ENCODE assay signal across 13 cellular contexts in the genomic region with DNA sequence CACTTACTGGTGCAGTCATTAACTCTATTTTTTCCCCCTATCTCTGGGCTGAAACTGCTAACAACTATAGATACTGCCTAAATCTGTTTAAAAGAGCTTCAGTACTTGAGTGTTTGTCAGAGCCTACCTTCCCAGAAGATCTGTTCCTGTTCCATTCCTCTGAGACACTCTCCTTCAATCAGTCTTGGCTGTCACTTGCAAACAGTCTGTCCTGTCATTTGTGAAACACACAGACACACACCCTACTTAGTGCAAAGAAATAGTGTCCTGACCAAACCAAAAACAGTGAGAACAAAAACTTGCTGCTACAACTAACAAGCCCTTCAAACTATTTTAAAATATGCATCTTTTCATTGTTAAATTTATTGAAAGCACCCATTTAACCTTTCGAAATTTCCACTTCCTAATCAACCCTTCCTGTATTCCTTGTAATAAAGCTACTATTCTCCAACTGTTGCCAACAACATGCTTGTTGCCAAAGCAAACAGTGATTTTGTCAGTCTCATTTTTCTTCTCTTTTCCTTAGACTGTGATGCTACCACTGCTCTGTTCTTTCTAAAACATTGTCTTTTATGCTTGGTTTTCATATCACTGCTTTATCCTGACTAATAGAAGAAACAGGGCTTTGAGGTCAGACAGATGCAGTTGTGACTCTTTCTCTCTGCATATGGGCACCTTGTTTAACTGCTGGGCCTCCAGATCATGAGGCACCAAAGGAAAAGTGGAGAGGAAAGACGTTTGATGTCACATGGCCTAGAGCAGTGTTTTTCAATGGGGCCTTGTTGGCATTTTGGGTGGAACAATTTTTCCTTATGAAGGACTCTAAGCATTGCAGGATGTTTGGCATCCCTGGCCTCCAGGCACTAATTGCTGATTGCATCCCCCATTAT. TPM values are rescaled to one million over a fixed set of nuclear protein-coding genes. Genes with fewer than 3 reads are reported as not detected.
DNase-seq lines count a peak whose midpoint lies in the region; ATAC-seq and TF ChIP-seq lines count a peak whose summit lies in the region.
"Had no signal": no experiment of that assay in that cellular context is flagged by ENCODE, and none has a peak within 500 bp of the region (broad histone marks: within the 10 kb centered on the region; RNA-seq: fewer than 3 reads in every experiment).

No MANE protein-coding gene starts in this region.

- H3K4me1 ChIP-seq in right atrium auricular region (peaks cover 0 to 41% of the 10 kb centered on the region in 2 donors), aorta (ENCODE audit: control insufficient read depth in 1 of 2, insufficient read depth in 2 of 2, low read length in 2 of 2) (peaks cover 6 to 13% of the 10 kb centered on the region in 2 donors)

- H3K9me3 ChIP-seq in right atrium auricular region, result no peaks in the 10 kb centered on the region
- H3K9me3 ChIP-seq in aorta (ENCODE audit: control insufficient read depth, low read length), result no peaks in the 10 kb centered on the region

- ATAC-seq in HG03520 (IDR thresholded peaks at IDR 0.05; ENCODE audit: unreplicated experiment) (no peak), aorta (ENCODE audit: low FRiP score) (no peak), GM18520 (IDR thresholded peaks at IDR 0.05; ENCODE audit: unreplicated experiment) (no peak)
- ATAC-seq: naive thymus-derived CD8-positive, alpha-beta T cell had no signal

- H3K4me3 Mint-ChIP-seq in chondrocyte (ENCODE audit: unreplicated experiment), result no peak overlapping the region
- H3K4me3 Mint-ChIP-seq: naive thymus-derived CD8-positive, alpha-beta T cell had no signal

- TF ChIP-seq CTCF in chondrocyte (IDR thresholded peaks at IDR 0.05), result no peak
- TF ChIP-seq CTCF in right atrium auricular region (IDR thresholded peaks at IDR 0.05), result no peak

- 2 to 10% methylated on average over 2 of the region's 2 CpGs for WGBS in aorta, 2 donors

- peak overlapping the region; percentile 52 to 58 for H3K27ac ChIP-seq in right atrium auricular region
- H3K27ac ChIP-seq in aorta (ENCODE audit: low read depth in 1 of 2, low read length in 2 of 2), result peak overlapping the region in 1 of 2 donors; percentile 79

- H3K4me1 Mint-ChIP-seq in chondrocyte (ENCODE audit: low read depth), result peaks cover 71% of the 10 kb centered on the region
- H3K4me1 Mint-ChIP-seq: naive thymus-derived CD8-positive, alpha-beta T cell had no signal

- intact Hi-C loops in aorta (cut with DNase I), result no loop called here

- H3K36me3 Mint-ChIP-seq in chondrocyte (ENCODE audit: low read depth), result no peaks in the 10 kb centered on the region
- H3K36me3 Mint-ChIP-seq: naive thymus-derived CD8-positive, alpha-beta T cell had no signal

- H3K36me3 ChIP-seq in right atrium auricular region (no peaks in the 10 kb centered on the region), aorta (ENCODE audit: control insufficient read depth in 1 of 2, insufficient read depth in 2 of 2, low read length in 1 of 2) (no peaks in the 10 kb centered on the region)

- DNase-seq in NCI-H226, result peak; percentile 14
- no peak for DNase-seq in chondrocyte (ENCODE audit: low spot score)
- no peak for DNase-seq in right atrium auricular region (ENCODE audit: low spot score)
- peak; percentile 59 for DNase-seq in stromal cell of bone marrow (ENCODE audit: low read depth)
- DNase-seq in aorta, result no peak
- DNase-seq: activated naive CD4-positive, alpha-beta T cell treated with Interleukin-2 at 50 U/mL for 16 hours; naive thymus-derived CD8-positive, alpha-beta T cell; NCI-H1417 treated with DMSO at 0.1 percent for 48 hours; NCI-H524; substantia nigra had no signal

- H3K27ac Mint-ChIP-seq in chondrocyte (ENCODE audit: unreplicated experiment), result peak overlapping the region; percentile 79
- H3K27ac Mint-ChIP-seq: naive thymus-derived CD8-positive, alpha-beta T cell had no signal

- H3K4me3 ChIP-seq in right atrium auricular region, result no peak overlapping the region
- no peak overlapping the region for H3K4me3 ChIP-seq in aorta (ENCODE audit: low read length in 2 of 2)
- H3K4me3 ChIP-seq: coronary artery had no signal

- no peaks in the 10 kb centered on the region for H3K27me3 Mint-ChIP-seq in chondrocyte (ENCODE audit: low read depth)

- no peaks in the 10 kb centered on the region for H3K9me3 Mint-ChIP-seq in chondrocyte (ENCODE audit: low read depth)

- H3K27me3 ChIP-seq in right atrium auricular region (no peaks in the 10 kb centered on the region), aorta (ENCODE audit: control insufficient read depth in 1 of 2, insufficient read depth in 2 of 2, low read length in 1 of 2) (no peaks in the 10 kb centered on the region)

RNA-seq across cellular contexts. Expression of a gene that starts 55.9 kb away (rescaled TPM):
- 80.0 to 178 TPM (median 81.6 TPM) in 3 replicates for total RNA-seq in chondrocyte
- total RNA-seq in right atrium auricular region, result 10 to 100 TPM; 14.8 to 20.2 TPM
- total RNA-seq in aorta, result 10 to 100 TPM; 24.2 to 93.6 TPM
- 10 to 100 TPM; 11.3 to 75.8 TPM for polyA plus RNA-seq in aorta
- polyA plus RNA-seq: naive thymus-derived CD8-positive, alpha-beta T cell had no signal

Comparison
In these comparisons a context has a peak if more than half of its experiments do, and no peak if none do; other contexts are left out.
1. DNase-seq: peak in NCI-H226 (single experiment) and stromal cell of bone marrow (single experiment); none in chondrocyte (single experiment), right atrium auricular region (single experiment) and aorta (0 of 2).